Comparison of ENCODE assay signal across 8 cellular contexts in genomic region chr6:113936093-113936934, GRCh38. TPM values are rescaled to one million over a fixed set of nuclear protein-coding genes. Genes with fewer than 3 reads are reported as not detected.
DNase-seq lines count a peak whose midpoint lies in the region; ATAC-seq, FAIRE-seq and TF ChIP-seq lines count a peak whose summit lies in the region.

No MANE protein-coding gene starts in this region.

- no peak overlapping the region for H3K27ac ChIP-seq in HepG2 (ENCODE audit: extremely low read length, insufficient read depth, low read length)
- H3K27ac ChIP-seq in vagina = no peak overlapping the region

- H3K4me2 ChIP-seq in HepG2 (ENCODE audit: low read depth, low read length) = no peak overlapping the region

- WGBS in HepG2 (ENCODE audit: low lambda C conversion rate) = 94% methylated on average over 6 of the region's 6 CpGs

- CTCF ChIA-PET in HepG2 (lab: Yijun Ruan, JAX; ENCODE audit: low intra/inter-chr PET ratio, low total read pairs) = interaction anchor here (2.1 kb wide), 1 partner anchor 1156 kb away, joined by 12 read pairs; no protein-coding TSS in a partner anchor

- no peak overlapping the region for H3K4me3 ChIP-seq in HepG2 (replicated peaks in 1 of 3; ENCODE audit: insufficient read depth in 1 of 3, low read depth in 2 of 3, low read length in 3 of 3)
- H3K4me3 ChIP-seq in vagina = no peak overlapping the region

- H3K9ac ChIP-seq in HepG2 (ENCODE audit: insufficient read depth, low read depth, low read length) = no peak overlapping the region

- no peak for TF ChIP-seq POLR2A in HepG2 (IDR thresholded peaks at IDR 0.05; ENCODE audit: insufficient read depth in 1 of 2, low read depth in 2 of 2, low read length in 2 of 2)
- no peak for TF ChIP-seq POLR2A in vagina (IDR thresholded peaks at IDR 0.05)

- no peak for TF ChIP-seq EP300 in HepG2 (IDR thresholded peaks at IDR 0.05; ENCODE audit: low read depth in 2 of 2, low read length in 2 of 2)
- TF ChIP-seq EP300 in HepG2 (CRISPR knock-in tag; IDR thresholded peaks at IDR 0.05; ENCODE audit: borderline replicate concordance) = no peak

- H4K20me1 ChIP-seq in HepG2 (ENCODE audit: insufficient read depth, low read length) = 0 out of 2 replicates have a peak, but pooled peaks cover 2% of the 10 kb centered on the region

- intact Hi-C loops in HepG2 (cut with micrococcal nuclease; ENCODE audit: unreplicated experiment) = loop anchor here (1.0 kb wide), 1 partner anchor 1156 kb away; no protein-coding TSS in a partner anchor
- intact Hi-C loops in vagina (cut with DNase I) = no loop called here

- POLR2A ChIA-PET in HepG2 (lab: Yijun Ruan, JAX) = no interaction called here

- no peak overlapping the region for H2AFZ ChIP-seq in HepG2 (ENCODE audit: low read length)

- H3K79me2 ChIP-seq in HepG2 (ENCODE audit: insufficient read depth, low read length) = no peaks in the 10 kb centered on the region

- TF ChIP-seq CTCF in HepG2 (CRISPR knock-in tag; IDR thresholded peaks at IDR 0.05) (peak; percentile 58), vagina (IDR thresholded peaks at IDR 0.05) (peak; percentile 32 to 72 (median 62))

- BruUV-seq in HepG2 (replicated peaks; lab: Mats Ljungman, UMichigan) = no TSS peak

- ATAC-seq in GM21717 (IDR thresholded peaks at IDR 0.05; ENCODE audit: unreplicated experiment) (peak; percentile 84), HepG2 (peak; percentile 80)

- peaks cover 0 to 24% of the 10 kb centered on the region in 2 experiments; a peak in 4 of 5 replicates for H3K36me3 ChIP-seq in HepG2 (replicated peaks in 1 of 2; ENCODE audit: control insufficient read depth in 1 of 2, insufficient read depth in 2 of 2, low read length in 2 of 2)
- H3K36me3 ChIP-seq in vagina = peaks cover 2 to 5% of the 10 kb centered on the region in 2 donors

- in situ Hi-C loops in HepG2 (cut with HindIII; ENCODE audit: extremely low pct_ligation_motif_present, low pct_unique_long_range_greater_than_20kb) = no loop called here

- H3K9me3 ChIP-seq in HepG2 (ENCODE audit: low read length) (no peaks in the 10 kb centered on the region), vagina (no peaks in the 10 kb centered on the region)

- TF ChIP-seq RAD21 in HepG2 (CRISPR knock-in tag; IDR thresholded peaks at IDR 0.05) = no peak

- peak; percentile 11 for DNase-seq in NCI-H510A treated with DMSO at 0.1 percent for 48 hours (lab: John Stamatoyannopoulos, UW)
- DNase-seq in NCI-H510A (lab: John Stamatoyannopoulos, UW) = no peak
- DNase-seq in HT1080 (ENCODE audit: low read depth) = peak; percentile 62
- peak; percentile 56 for DNase-seq in NOMO-1 treated with DMSO at 0.1 percent for 48 hours (lab: John Stamatoyannopoulos, UW; ENCODE audit: unreplicated experiment)
- DNase-seq in central memory CD4-positive, alpha-beta T cell = peak; percentile 3
- DNase-seq in HepG2 (ENCODE audit: low spot score) = peak; percentile 50
- DNase-seq in vagina (ENCODE audit: extremely low spot score in 2 of 2) = no peak

- H3K4me1 ChIP-seq in HepG2 (ENCODE audit: insufficient read depth, low read length) = no peaks in the 10 kb centered on the region
- no peaks in the 10 kb centered on the region for H3K4me1 ChIP-seq in vagina

- FAIRE-seq in HepG2 (lab: Jason Lieb, UNC) = peak; percentile 50

- H3K27me3 ChIP-seq in HepG2 (ENCODE audit: control insufficient read depth in 1 of 2, insufficient read depth in 2 of 2, low read length in 2 of 2) = no peaks in the 10 kb centered on the region
- H3K27me3 ChIP-seq in vagina = no peaks in the 10 kb centered on the region

TF ChIP-seq in HepG2, 621 proteins besides CTCF, POLR2A, EP300 and RAD21:
- TF ChIP-seq STAG1 (CRISPR knock-in tag; IDR thresholded peaks at IDR 0.05) (peak; percentile 56), CREB3 (CRISPR knock-in tag; IDR thresholded peaks at IDR 0.05) (no peak), ZKSCAN8 (CRISPR knock-in tag; IDR thresholded peaks at IDR 0.05; ENCODE audit: borderline replicate concordance) (no peak), SMC3 (IDR thresholded peaks at IDR 0.05; ENCODE audit: low read length) (peak; percentile 42; the same call in 1 of the 2 replicates), SYNCRIP (IDR thresholded peaks at IDR 0.05; ENCODE audit: insufficient read depth, low read depth, low read length) (no peak)

RNA-seq across cellular contexts. Expression of gene HDAC2, which starts 34.6 kb away (rescaled TPM):
- total RNA-seq in HT1080 (2014; rRNA removed; shearing (Covaris generic)) = 78.9 and 121 TPM in 2 replicates
- 190 and 231 TPM in 2 replicates for polyA plus RNA-seq in HT1080 (2015; cell fraction: cytosol; rRNA removed)
- 274 and 326 TPM in 2 replicates for polyA plus RNA-seq in HT1080 (2015; cell fraction: nucleus; rRNA removed)
- total RNA-seq in HepG2 (2016; rRNA removed; fragmentation: Illumina TruSeq; extraction: Trizol) (99.6 and 170 TPM in 2 replicates), vagina (67.8 TPM)
- total RNA-seq in HepG2 (2016; cell fraction: cytosol; rRNA removed; fragmentation: Illumina TruSeq; extraction: Trizol; ENCODE audit: low read depth) = 13.4 and 18.2 TPM in 2 replicates
- total RNA-seq in HepG2 (2016; cell fraction: insoluble cytoplasmic fraction; rRNA removed; fragmentation: Illumina TruSeq; extraction: Trizol) = 100 and 169 TPM in 2 replicates
- 32.7 and 41.5 TPM in 2 replicates for total RNA-seq in HepG2 (2016; cell fraction: membrane; rRNA removed; fragmentation: Illumina TruSeq; extraction: Trizol)
- total RNA-seq in HepG2 (2016; cell fraction: nucleus; rRNA removed; fragmentation: Illumina TruSeq; extraction: Trizol) = 71.4 and 71.5 TPM in 2 replicates
- 72.0 and 114 TPM in 2 replicates for polyA plus RNA-seq in HepG2 (2011; rRNA removed)
- 55.6 and 87.9 TPM in 2 replicates for polyA plus RNA-seq in HepG2 (2011; cell fraction: cytosol; rRNA removed)
- 32.5 and 37.3 TPM in 2 replicates for polyA plus RNA-seq in HepG2 (2011; cell fraction: nucleus; rRNA removed)
- 131 and 160 TPM in 2 replicates for polyA plus RNA-seq in HepG2 (2012)
- 12.6 TPM in 2 replicates for polyA plus RNA-seq in HepG2 (2016; cell fraction: cytosol; fragmentation: Illumina TruSeq; extraction: Trizol; ENCODE audit: low read depth)
- 222 and 244 TPM in 2 replicates for polyA plus RNA-seq in HepG2 (2016; cell fraction: insoluble cytoplasmic fraction; fragmentation: Illumina TruSeq; extraction: Trizol; ENCODE audit: low read depth)
- 18.9 and 24.6 TPM in 2 replicates for polyA plus RNA-seq in HepG2 (2016; cell fraction: membrane; fragmentation: Illumina TruSeq; extraction: Trizol; ENCODE audit: low read depth)
- polyA plus RNA-seq in HepG2 (2016; cell fraction: nucleus; fragmentation: Illumina TruSeq; extraction: Trizol; ENCODE audit: insufficient read depth, low read depth) = 110 and 116 TPM in 2 replicates
- polyA minus RNA-seq in HepG2 (2011; rRNA and poly(A)+ RNA removed; ENCODE audit: low replicate concordance) = 74.4 and 82.8 TPM in 2 replicates
- polyA minus RNA-seq in HepG2 (2011; cell fraction: cytosol; rRNA and poly(A)+ RNA removed) = 103 and 123 TPM in 2 replicates
- 90.6 and 114 TPM in 2 replicates for polyA minus RNA-seq in HepG2 (2011; cell fraction: nucleus; rRNA and poly(A)+ RNA removed)

Comparison
In these comparisons a context has a peak if more than half of its experiments do, and no peak if none do; other contexts are left out.
1. DNase-seq: peak in NCI-H510A treated with DMSO at 0.1 percent for 48 hours (single experiment), HT1080 (single experiment), NOMO-1 treated with DMSO at 0.1 percent for 48 hours (single experiment), central memory CD4-positive, alpha-beta T cell (single experiment) and HepG2 (single experiment); none in NCI-H510A (single experiment) and vagina (0 of 2).